Comparison of ENCODE assay signal across 22 cellular contexts in the genomic region with DNA sequence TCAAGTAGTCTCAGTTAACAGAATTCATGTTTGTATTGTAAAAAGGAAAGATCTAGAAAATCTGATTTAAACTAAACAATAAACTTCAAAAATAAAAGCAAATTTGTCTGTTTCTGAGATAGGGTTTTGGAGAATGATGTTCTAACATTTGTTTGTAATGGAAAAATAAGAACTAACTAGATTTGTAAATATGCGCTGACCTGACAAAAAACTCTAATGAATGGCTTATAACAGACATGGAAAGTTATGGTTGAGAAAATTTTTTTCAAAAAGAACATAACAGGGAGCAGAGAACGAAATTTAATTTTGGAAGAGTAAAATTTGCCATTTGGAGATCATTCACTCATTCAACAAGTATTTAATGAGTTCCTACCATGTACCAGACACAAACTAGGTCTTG.
"Had no signal": no experiment of that assay in that cellular context is flagged by ENCODE, and none has a peak within 500 bp of the region (broad histone marks: within the 10 kb centered on the region; RNA-seq: fewer than 3 reads in every experiment).

No MANE protein-coding gene starts in this region.

- DNase-seq: activated gamma-delta T cell treated with Interleukin-2 at 50 U/mL for 16 hours; activated T-cell treated with anti-CD3 and anti-CD28 coated beads, Interleukin-2, amount 50 U/mL, for 1 hour; aorta; central memory CD4-positive, alpha-beta T cell; dorsolateral prefrontal cortex; effector memory CD8-positive, alpha-beta T cell; heart right ventricle; islet precursor cell; left cardiac atrium; occipital lobe; retina; stimulated activated CD4-positive, alpha-beta T cell treated with anti-CD3 and anti-CD28 coated beads, Interleukin-12 subunit alpha, Interleukin-12 subunit beta, amount 100 ng/mL, for 4 hours; stimulated activated CD4-positive, alpha-beta T cell treated with anti-CD3 and anti-CD28 coated beads, Interleukin-4, amount 100 ng/mL, for 4 hours; stimulated activated naive CD8-positive, alpha-beta T cell treated with anti-CD3 and anti-CD28 coated beads, Interleukin-15, amount 100 ng/mL, for 72 hours; T1000; tibial artery had no signal

- H3K4me3 ChIP-seq: dorsolateral prefrontal cortex, heart right ventricle, tibial artery had no signal

- ATAC-seq: effector memory CD8-positive, alpha-beta T cell; heart right ventricle; left cardiac atrium; stimulated activated naive CD8-positive, alpha-beta T cell treated with anti-CD3 and anti-CD28 coated beads, Interleukin-15, amount 100 ng/mL, for 72 hours; WTC11 had no signal

- H3K27ac ChIP-seq: dorsolateral prefrontal cortex, epithelial cell of prostate, heart right ventricle, tibial artery had no signal

- H3K27me3 Mint-ChIP-seq: activated naive CD4-positive, alpha-beta T cell treated with anti-CD3 and anti-CD28 coated beads, Interleukin-2, amount 50 U/mL, for 24 hours; effector memory CD8-positive, alpha-beta T cell; progenitor cell of endocrine pancreas; stimulated activated naive CD8-positive, alpha-beta T cell treated with anti-CD3 and anti-CD28 coated beads, Interleukin-15, amount 100 ng/mL, for 72 hours had no signal

- H3K27me3 ChIP-seq: heart right ventricle, tibial artery had no signal

- H3K27ac Mint-ChIP-seq: activated naive CD4-positive, alpha-beta T cell treated with anti-CD3 and anti-CD28 coated beads, Interleukin-2, amount 50 U/mL, for 24 hours; effector memory CD8-positive, alpha-beta T cell; progenitor cell of endocrine pancreas; stimulated activated naive CD8-positive, alpha-beta T cell treated with anti-CD3 and anti-CD28 coated beads, Interleukin-15, amount 100 ng/mL, for 72 hours; T-helper 1 cell treated with Interleukin-12 subunit alpha and Interleukin-12 subunit beta and Interleukin-4 antibody, amounts not matched to agents 30 μg/mL and 1 μg/mL, for 36 hours; WTC11 had no signal

- H3K4me3 Mint-ChIP-seq: activated naive CD4-positive, alpha-beta T cell treated with anti-CD3 and anti-CD28 coated beads, Interleukin-2, amount 50 U/mL, for 24 hours; effector memory CD8-positive, alpha-beta T cell; neural crest cell; stimulated activated naive CD8-positive, alpha-beta T cell treated with anti-CD3 and anti-CD28 coated beads, Interleukin-15, amount 100 ng/mL, for 72 hours; T-helper 1 cell treated with Interleukin-12 subunit alpha and Interleukin-12 subunit beta and Interleukin-4 antibody, amounts not matched to agents 30 μg/mL and 1 μg/mL, for 36 hours; WTC11 had no signal

- H3K36me3 Mint-ChIP-seq: WTC11 had no signal

- H3K36me3 ChIP-seq: heart right ventricle, tibial artery had no signal

- H3K4me1 Mint-ChIP-seq: activated naive CD4-positive, alpha-beta T cell treated with anti-CD3 and anti-CD28 coated beads, Interleukin-2, amount 50 U/mL, for 24 hours; neural crest cell; stimulated activated naive CD8-positive, alpha-beta T cell treated with anti-CD3 and anti-CD28 coated beads, Interleukin-15, amount 100 ng/mL, for 72 hours; WTC11 had no signal
